ENCODE assay signal across 1 cellular context in the genomic region with DNA sequence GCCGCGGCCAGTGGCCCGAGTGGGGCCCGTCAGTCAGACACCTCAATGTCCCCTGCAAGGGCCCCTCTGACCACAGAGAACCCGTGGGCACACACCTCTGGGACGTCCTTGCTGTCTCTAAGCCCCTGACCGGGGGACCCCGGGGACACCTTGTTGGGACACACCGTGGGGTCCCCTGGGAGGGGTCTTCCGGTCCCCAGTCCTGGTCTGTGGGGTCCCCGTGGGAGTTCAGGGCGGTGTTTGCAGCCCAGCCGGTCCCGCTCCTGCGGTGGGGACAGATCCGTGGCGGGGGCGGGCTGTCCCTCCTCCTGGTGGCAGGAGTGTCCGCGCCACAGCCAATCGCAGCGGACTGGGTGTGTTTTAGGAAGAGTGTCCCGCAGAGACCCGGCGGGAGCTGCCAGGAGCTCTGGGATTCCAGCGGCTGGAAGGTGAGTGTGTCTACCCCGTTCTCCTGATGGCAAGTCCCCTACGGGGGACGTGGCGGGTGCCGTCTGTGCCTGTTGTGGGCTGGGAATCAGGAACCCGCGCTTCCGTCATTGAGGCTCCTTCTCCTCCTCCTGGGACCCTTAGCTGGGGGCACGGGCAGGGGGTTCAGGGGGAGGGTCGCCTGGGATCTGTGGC.
TF ChIP-seq lines count a peak whose summit lies in the region.

No MANE protein-coding gene starts in this region.

TF ChIP-seq in A549, 52 proteins besides CTCF, POLR2A, EP300 and RAD21 (continued from another document):
- TF ChIP-seq, protein P1, sequence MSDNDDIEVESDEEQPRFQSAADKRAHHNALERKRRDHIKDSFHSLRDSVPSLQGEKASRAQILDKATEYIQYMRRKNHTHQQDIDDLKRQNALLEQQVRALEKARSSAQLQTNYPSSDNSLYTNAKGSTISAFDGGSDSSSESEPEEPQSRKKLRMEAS (IDR thresholded peaks at IDR 0.05), result peak; percentile 8; the same call in 1 of the 2 replicates
- no peak for TF ChIP-seq TP53 (CRISPR knock-in tag; IDR thresholded peaks at IDR 0.05)
- TF ChIP-seq RNF2 (IDR thresholded peaks at IDR 0.05; ENCODE audit: borderline replicate concordance, low read depth), result peak; percentile 65; the same call in 1 of the 2 replicates
- TF ChIP-seq, protein P2, sequence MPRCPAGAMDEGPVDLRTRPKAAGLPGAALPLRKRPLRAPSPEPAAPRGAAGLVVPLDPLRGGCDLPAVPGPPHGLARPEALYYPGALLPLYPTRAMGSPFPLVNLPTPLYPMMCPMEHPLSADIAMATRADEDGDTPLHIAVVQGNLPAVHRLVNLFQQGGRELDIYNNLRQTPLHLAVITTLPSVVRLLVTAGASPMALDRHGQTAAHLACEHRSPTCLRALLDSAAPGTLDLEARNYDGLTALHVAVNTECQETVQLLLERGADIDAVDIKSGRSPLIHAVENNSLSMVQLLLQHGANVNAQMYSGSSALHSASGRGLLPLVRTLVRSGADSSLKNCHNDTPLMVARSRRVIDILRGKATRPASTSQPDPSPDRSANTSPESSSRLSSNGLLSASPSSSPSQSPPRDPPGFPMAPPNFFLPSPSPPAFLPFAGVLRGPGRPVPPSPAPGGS (IDR thresholded peaks at IDR 0.05), result peak; percentile 34; the same call in 1 of the 3 replicates
